Comparison of ENCODE assay signal across 8 cellular contexts in genomic region chr10:89086801-89087513, GRCh38.
A peak's percentile ranks its signal among the peaks of the same experiment; 100 is the strongest.
DNase-seq lines count a peak whose midpoint lies in the region; ATAC-seq and TF ChIP-seq lines count a peak whose summit lies in the region.

No MANE protein-coding gene starts in this region.

- no peaks in the 10 kb centered on the region for H3K36me3 Mint-ChIP-seq in natural killer cell treated with Interleukin-12 subunit alpha and Interleukin-12 subunit beta and Interleukin-15 and Interleukin-18, amount 100 ng/mL, for 72 hours
- H3K36me3 Mint-ChIP-seq in natural killer cell, result no peaks in the 10 kb centered on the region
- H3K36me3 Mint-ChIP-seq in activated naive CD8-positive, alpha-beta T cell treated with anti-CD3 and anti-CD28 coated beads, Interleukin-2, amount 50 U/mL, for 24 hours (ENCODE audit: low read depth), result peaks cover 1% of the 10 kb centered on the region

- H3K4me1 ChIP-seq in iPS-20b (ENCODE audit: insufficient read depth, low read length) (no peaks in the 10 kb centered on the region; the same call in 1 of the 2 replicates), thoracic aorta (ENCODE audit: control insufficient read depth in 1 of 2, low read depth in 2 of 2) (no peaks in the 10 kb centered on the region), PC-9 (replicated peaks; ENCODE audit: insufficient read depth) (no peaks in the 10 kb centered on the region)

- ATAC-seq in natural killer cell treated with Interleukin-12 subunit alpha and Interleukin-12 subunit beta and Interleukin-15 and Interleukin-18, amount 100 ng/mL, for 72 hours, result peak; percentile 71 to 76
- ATAC-seq in natural killer cell (no peak), thoracic aorta (ENCODE audit: insufficient number of reproducible peaks, low FRiP score, low read depth) (peak; percentile 10), GM19467 (IDR thresholded peaks at IDR 0.05; ENCODE audit: unreplicated experiment) (no peak)
- ATAC-seq in activated naive CD8-positive, alpha-beta T cell treated with anti-CD3 and anti-CD28 coated beads, Interleukin-2, amount 50 U/mL, for 24 hours, result peak; percentile 60

- DNase-seq in natural killer cell treated with Interleukin-12 subunit alpha and Interleukin-12 subunit beta and Interleukin-15 and Interleukin-18, amount 100 ng/mL, for 72 hours (ENCODE audit: low spot score), result peak; percentile 62
- DNase-seq in natural killer cell (no peak), thoracic aorta (ENCODE audit: low spot score) (no peak), PC-9 (no peak), NCI-H524 treated with DMSO at 0.1 percent for 48 hours (lab: John Stamatoyannopoulos, UW) (no peak)
- DNase-seq in activated naive CD8-positive, alpha-beta T cell treated with anti-CD3 and anti-CD28 coated beads, Interleukin-2, amount 50 U/mL, for 24 hours, result peak; percentile 17

- H3K27ac Mint-ChIP-seq in natural killer cell treated with Interleukin-12 subunit alpha and Interleukin-12 subunit beta and Interleukin-15 and Interleukin-18, amount 100 ng/mL, for 72 hours, result no peak overlapping the region
- no peak overlapping the region for H3K27ac Mint-ChIP-seq in natural killer cell
- peak overlapping the region; percentile 41 for H3K27ac Mint-ChIP-seq in activated naive CD8-positive, alpha-beta T cell treated with anti-CD3 and anti-CD28 coated beads, Interleukin-2, amount 50 U/mL, for 24 hours

- H3K9me3 Mint-ChIP-seq in natural killer cell treated with Interleukin-12 subunit alpha and Interleukin-12 subunit beta and Interleukin-15 and Interleukin-18, amount 100 ng/mL, for 72 hours, result no peaks in the 10 kb centered on the region
- H3K9me3 Mint-ChIP-seq in natural killer cell, result no peaks in the 10 kb centered on the region
- no peaks in the 10 kb centered on the region for H3K9me3 Mint-ChIP-seq in activated naive CD8-positive, alpha-beta T cell treated with anti-CD3 and anti-CD28 coated beads, Interleukin-2, amount 50 U/mL, for 24 hours

- CTCF ChIA-PET in PC-9 (lab: Charles Lee), result no interaction called here

- no peaks in the 10 kb centered on the region for H3F3A ChIP-seq in PC-9 (ENCODE audit: insufficient read depth, low read depth)

- H3K36me3 ChIP-seq in iPS-20b (ENCODE audit: insufficient read depth, low read depth, low read length) (no peaks in the 10 kb centered on the region), thoracic aorta (no peaks in the 10 kb centered on the region), PC-9 (ENCODE audit: low read depth) (no peaks in the 10 kb centered on the region)

- no peak overlapping the region for H3K4me2 ChIP-seq in PC-9

- H3K27me3 ChIP-seq in iPS-20b (ENCODE audit: insufficient read depth, low read length) (no peaks in the 10 kb centered on the region), thoracic aorta (replicated peaks; ENCODE audit: insufficient read depth) (no peaks in the 10 kb centered on the region), PC-9 (ENCODE audit: insufficient read depth, low read depth) (no peaks in the 10 kb centered on the region)

- POLR2A ChIA-PET in PC-9 (lab: Charles Lee; ENCODE audit: unreplicated experiment), result no interaction called here

- H3K9me3 ChIP-seq in iPS-20b (ENCODE audit: insufficient read depth, low read depth, low read length) (no peaks in the 10 kb centered on the region), thoracic aorta (no peaks in the 10 kb centered on the region), PC-9 (ENCODE audit: insufficient read depth, low read depth) (no peaks in the 10 kb centered on the region)

- no peaks in the 10 kb centered on the region for H3K9me2 ChIP-seq in PC-9 (ENCODE audit: insufficient read depth)

- H2AFZ ChIP-seq in PC-9, result no peak overlapping the region

- no peaks in the 10 kb centered on the region for H3K27me3 Mint-ChIP-seq in natural killer cell treated with Interleukin-12 subunit alpha and Interleukin-12 subunit beta and Interleukin-15 and Interleukin-18, amount 100 ng/mL, for 72 hours
- no peaks in the 10 kb centered on the region for H3K27me3 Mint-ChIP-seq in natural killer cell (ENCODE audit: low read depth in 2 of 2)
- H3K27me3 Mint-ChIP-seq in activated naive CD8-positive, alpha-beta T cell treated with anti-CD3 and anti-CD28 coated beads, Interleukin-2, amount 50 U/mL, for 24 hours, result no peaks in the 10 kb centered on the region

- H3K79me2 ChIP-seq in PC-9 (ENCODE audit: low read depth), result no peaks in the 10 kb centered on the region

- H3K4me1 Mint-ChIP-seq in natural killer cell treated with Interleukin-12 subunit alpha and Interleukin-12 subunit beta and Interleukin-15 and Interleukin-18, amount 100 ng/mL, for 72 hours (ENCODE audit: low read depth in 2 of 2), result peaks cover 7 to 11% of the 10 kb centered on the region in 2 donors
- H3K4me1 Mint-ChIP-seq in natural killer cell, result no peaks in the 10 kb centered on the region
- H3K4me1 Mint-ChIP-seq in activated naive CD8-positive, alpha-beta T cell treated with anti-CD3 and anti-CD28 coated beads, Interleukin-2, amount 50 U/mL, for 24 hours, result peaks cover 28% of the 10 kb centered on the region

- H3K4me3 Mint-ChIP-seq in natural killer cell treated with Interleukin-12 subunit alpha and Interleukin-12 subunit beta and Interleukin-15 and Interleukin-18, amount 100 ng/mL, for 72 hours, result no peak overlapping the region
- H3K4me3 Mint-ChIP-seq in natural killer cell, result no peak overlapping the region
- peak overlapping the region; percentile 9 for H3K4me3 Mint-ChIP-seq in activated naive CD8-positive, alpha-beta T cell treated with anti-CD3 and anti-CD28 coated beads, Interleukin-2, amount 50 U/mL, for 24 hours

- no peak overlapping the region; the same call in 1 of the 2 replicates for H3K4me3 ChIP-seq in iPS-20b (ENCODE audit: low read length)
- H3K4me3 ChIP-seq in thoracic aorta, result peak overlapping the region; percentile 9
- no peak overlapping the region for H3K4me3 ChIP-seq in PC-9

- H4K20me1 ChIP-seq in PC-9 (ENCODE audit: insufficient read depth), result no peaks in the 10 kb centered on the region

- intact Hi-C loops in natural killer cell (cut with micrococcal nuclease) (no loop called here), PC-9 (cut with micrococcal nuclease; ENCODE audit: unreplicated experiment) (no loop called here)

- no TSS peak for BruUV-seq in PC-9 (replicated peaks; lab: Mats Ljungman, UMichigan)

- no peak overlapping the region for H3K9ac ChIP-seq in iPS-20b (ENCODE audit: low read depth, low read length)

- H3K27ac ChIP-seq in iPS-20b (ENCODE audit: low read length) (peak overlapping the region; percentile 20), thoracic aorta (peak overlapping the region in 1 of 2 donors; percentile 1), PC-9 (no peak overlapping the region)

- TF ChIP-seq CTCF in natural killer cell (IDR thresholded peaks at IDR 0.05) (no peak), thoracic aorta (IDR thresholded peaks at IDR 0.05) (no peak), PC-9 (conservative IDR thresholded peaks at IDR 0.05) (no peak)

Comparison
In these comparisons a context has a peak if more than half of its experiments do, and no peak if none do; other contexts are left out.
1. ATAC-seq: peak in natural killer cell treated with Interleukin-12 subunit alpha and Interleukin-12 subunit beta and Interleukin-15 and Interleukin-18, amount 100 ng/mL, for 72 hours (2 of 2), activated naive CD8-positive, alpha-beta T cell treated with anti-CD3 and anti-CD28 coated beads, Interleukin-2, amount 50 U/mL, for 24 hours (single experiment) and thoracic aorta (single experiment); none in natural killer cell (0 of 3) and GM19467 (single experiment).
2. DNase-seq: peak in natural killer cell treated with Interleukin-12 subunit alpha and Interleukin-12 subunit beta and Interleukin-15 and Interleukin-18, amount 100 ng/mL, for 72 hours (single experiment) and activated naive CD8-positive, alpha-beta T cell treated with anti-CD3 and anti-CD28 coated beads, Interleukin-2, amount 50 U/mL, for 24 hours (single experiment); none in natural killer cell (single experiment), thoracic aorta (single experiment), PC-9 (0 of 2) and NCI-H524 treated with DMSO at 0.1 percent for 48 hours (single experiment).